In the genomic region with DNA sequence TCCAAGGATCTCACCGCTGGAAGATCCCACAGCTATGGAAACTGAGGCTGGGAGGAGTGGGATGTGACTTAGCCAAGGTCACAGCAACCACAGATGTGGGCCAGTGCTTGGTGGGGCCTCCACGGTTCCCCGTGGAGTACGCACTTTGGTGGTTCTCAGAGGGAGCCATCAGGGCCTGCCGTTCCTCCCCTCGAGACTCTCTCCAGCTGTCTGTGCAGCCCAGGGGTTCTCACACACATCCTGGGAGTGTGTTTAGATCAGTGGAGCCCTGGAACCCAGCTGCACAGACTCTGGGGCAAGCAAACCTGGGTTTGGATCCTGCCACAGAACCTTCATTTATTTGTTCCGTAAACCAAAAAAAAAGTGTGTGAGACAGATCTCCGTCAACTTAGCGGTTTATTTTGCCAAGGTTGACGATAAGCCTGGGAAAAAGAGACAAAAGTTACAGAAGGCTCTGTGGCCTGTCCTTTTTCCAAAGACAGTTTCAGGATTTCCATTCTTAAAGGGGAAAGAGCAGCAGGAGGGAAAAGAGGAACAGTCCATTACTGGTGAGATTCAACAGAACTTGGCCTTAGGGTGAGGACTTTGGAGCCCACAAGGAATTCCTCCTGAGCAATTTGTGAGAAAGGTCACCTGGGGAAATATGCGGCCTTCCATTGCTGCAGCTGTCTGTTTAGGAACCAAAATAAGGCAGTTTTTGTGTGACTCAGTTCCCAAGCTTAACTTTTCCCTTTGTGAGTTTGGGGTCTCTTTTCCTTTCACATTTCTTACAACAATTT, we compare ENCODE assay signal across 19 cellular contexts. TPM values are rescaled to one million over a fixed set of nuclear protein-coding genes. Genes with fewer than 3 reads are reported as not detected.
A peak's percentile ranks its signal among the peaks of the same experiment; 100 is the strongest.
DNase-seq lines count a peak whose midpoint lies in the region; ATAC-seq and TF ChIP-seq lines count a peak whose summit lies in the region.
"Had no signal": no experiment of that assay in that cellular context is flagged by ENCODE, and none has a peak within 500 bp of the region (broad histone marks: within the 10 kb centered on the region; RNA-seq: fewer than 3 reads in every experiment).

No MANE protein-coding gene starts in this region.

- no peak; the same call in 1 of the 2 replicates for ATAC-seq in Panc1
- peak in 1 of 2 donors; percentile 33 for ATAC-seq in right cardiac atrium
- ATAC-seq in GM21529 (IDR thresholded peaks at IDR 0.05; ENCODE audit: unreplicated experiment): no peak
- no peak for ATAC-seq in CD4-positive, alpha-beta T cell (ENCODE audit: poor library complexity)

- no peaks in the 10 kb centered on the region for H3K9me3 Mint-ChIP-seq in CD4-positive, alpha-beta memory T cell
- H3K9me3 Mint-ChIP-seq in CD4-positive, alpha-beta T cell: no peaks in the 10 kb centered on the region
- H3K9me3 Mint-ChIP-seq: CD8-positive, alpha-beta memory T cell; T-helper 2 cell treated with Interferon-gamma antibody and Interleukin-4, amounts not matched to agents 5 μg/mL and 100 μg/mL, for 36 hours had no signal

- no peak overlapping the region for H3K27ac Mint-ChIP-seq in CD4-positive, alpha-beta memory T cell
- H3K27ac Mint-ChIP-seq in CD4-positive, alpha-beta T cell: no peak overlapping the region
- H3K27ac Mint-ChIP-seq: T-helper 2 cell treated with Interferon-gamma antibody and Interleukin-4, amounts not matched to agents 5 μg/mL and 100 μg/mL, for 36 hours had no signal

- POLR2A ChIA-PET in Panc1 (lab: Charles Lee): interaction anchor here (0.6 kb wide), 2 partner anchors 23 to 34 kb away, joined by 3 to 5 read pairs; no protein-coding TSS in a partner anchor
- POLR2A ChIA-PET in CD4-positive, alpha-beta memory T cell (lab: Charles Lee; ENCODE audit: partially characterized antibody): no interaction called here
- POLR2A ChIA-PET in CD4-positive, alpha-beta T cell (lab: Charles Lee): no interaction called here

- H3K4me1 ChIP-seq in Panc1 (ENCODE audit: control insufficient read depth, insufficient read depth, low read length) (peaks cover 30% of the 10 kb centered on the region), right cardiac atrium (ENCODE audit: control insufficient read depth, insufficient read depth, low read length) (peaks cover 6% of the 10 kb centered on the region), trophoblast cell (ENCODE audit: control insufficient read depth in 1 of 2, insufficient read depth in 2 of 2, low read length in 2 of 2) (peaks cover 31 to 39% of the 10 kb centered on the region in 2 experiments)
- H3K4me1 ChIP-seq in CD4-positive, alpha-beta memory T cell (ENCODE audit: insufficient read depth, low read length): no peaks in the 10 kb centered on the region

- peak overlapping the region; percentile 81 for H2AK5ac ChIP-seq in trophoblast cell (ENCODE audit: low read length)

- H4K91ac ChIP-seq in trophoblast cell (ENCODE audit: low read depth, low read length): peak overlapping the region; percentile 99

- TF ChIP-seq CTCF in Panc1 (IDR thresholded peaks at IDR 0.05): no peak
- no peak for TF ChIP-seq CTCF in CD4-positive, alpha-beta T cell (IDR thresholded peaks at IDR 0.05)

- H3K27me3 ChIP-seq in Panc1 (ENCODE audit: control insufficient read depth, insufficient read depth, low read length) (no peaks in the 10 kb centered on the region), right cardiac atrium (ENCODE audit: control insufficient read depth, insufficient read depth) (no peaks in the 10 kb centered on the region), trophoblast cell (ENCODE audit: insufficient read depth, low read length) (no peaks in the 10 kb centered on the region)
- no peaks in the 10 kb centered on the region for H3K27me3 ChIP-seq in CD4-positive, alpha-beta memory T cell (ENCODE audit: insufficient read depth, low read length)
- H3K27me3 ChIP-seq in CD4-positive, alpha-beta T cell (ENCODE audit: control insufficient read depth, insufficient read depth, low read length): no peaks in the 10 kb centered on the region
- H3K27me3 ChIP-seq: dorsolateral prefrontal cortex had no signal

- no peak overlapping the region for H3K4me3 Mint-ChIP-seq in CD4-positive, alpha-beta memory T cell
- no peak overlapping the region for H3K4me3 Mint-ChIP-seq in CD4-positive, alpha-beta T cell
- H3K4me3 Mint-ChIP-seq: CD8-positive, alpha-beta memory T cell; T-helper 2 cell treated with Interferon-gamma antibody and Interleukin-4, amounts not matched to agents 5 μg/mL and 100 μg/mL, for 36 hours had no signal

- H4K12ac ChIP-seq in trophoblast cell (ENCODE audit: low read depth, low read length): peak overlapping the region; percentile 82

- H3K36me3 Mint-ChIP-seq in CD4-positive, alpha-beta memory T cell: no peaks in the 10 kb centered on the region
- H3K36me3 Mint-ChIP-seq in CD4-positive, alpha-beta T cell (ENCODE audit: low read depth): no peaks in the 10 kb centered on the region

- H3K79me2 ChIP-seq in trophoblast cell (ENCODE audit: control insufficient read depth, insufficient read depth, low read length, poor library complexity): peaks cover 12% of the 10 kb centered on the region

- BruUV-seq in Panc1 (replicated peaks; lab: Mats Ljungman, UMichigan): no TSS peak

- 54% methylated on average over 11 of the region's 11 CpGs for WGBS in right cardiac atrium
- no CpG with 5 or more reads among the region's 11 CpGs for WGBS in trophoblast cell (ENCODE audit: extremely low coverage, insufficient coverage, insufficient read length)

- no peaks in the 10 kb centered on the region for H3K9me3 ChIP-seq in Panc1 (ENCODE audit: control insufficient read depth, insufficient read depth, low read depth, low read length)
- no peaks in the 10 kb centered on the region for H3K9me3 ChIP-seq in right cardiac atrium (ENCODE audit: control insufficient read depth, low read length)
- H3K9me3 ChIP-seq in trophoblast cell (ENCODE audit: insufficient read depth, low read depth, low read length): no peaks in the 10 kb centered on the region
- no peaks in the 10 kb centered on the region for H3K9me3 ChIP-seq in CD4-positive, alpha-beta memory T cell (ENCODE audit: control insufficient read depth in 1 of 2, low read length in 2 of 2)
- H3K9me3 ChIP-seq in CD4-positive, alpha-beta T cell (ENCODE audit: control insufficient read depth, low read length): no peaks in the 10 kb centered on the region

- peak overlapping the region; percentile 99 for H2BK120ac ChIP-seq in trophoblast cell (ENCODE audit: insufficient read depth, low read length, poor library complexity)

- no peaks in the 10 kb centered on the region for H3K27me3 Mint-ChIP-seq in CD4-positive, alpha-beta memory T cell
- H3K27me3 Mint-ChIP-seq in CD4-positive, alpha-beta T cell: no peaks in the 10 kb centered on the region

- peak overlapping the region; percentile 73 for H3K4ac ChIP-seq in trophoblast cell (ENCODE audit: low read depth, low read length)

- peak overlapping the region; percentile 98 for H3K18ac ChIP-seq in trophoblast cell (ENCODE audit: low read length)

- H3K4me3 ChIP-seq in Panc1 (ENCODE audit: low read depth in 2 of 2, low read length in 2 of 2): no peak overlapping the region
- H3K4me3 ChIP-seq in right cardiac atrium (ENCODE audit: low read length): no peak overlapping the region
- no peak overlapping the region for H3K4me3 ChIP-seq in trophoblast cell (ENCODE audit: low read depth, low read length)
- no peak overlapping the region for H3K4me3 ChIP-seq in CD4-positive, alpha-beta memory T cell (ENCODE audit: low read length in 2 of 2)
- H3K4me3 ChIP-seq: dorsolateral prefrontal cortex had no signal

- peak overlapping the region; percentile 93 for H3K14ac ChIP-seq in trophoblast cell (ENCODE audit: low read length)

- H3K36me3 ChIP-seq in Panc1 (ENCODE audit: control insufficient read depth, insufficient read depth, low read length) (no peaks in the 10 kb centered on the region), trophoblast cell (ENCODE audit: control insufficient read depth in 1 of 2, insufficient read depth in 2 of 2, low read length in 2 of 2) (no peaks in the 10 kb centered on the region)
- H3K36me3 ChIP-seq in CD4-positive, alpha-beta memory T cell (ENCODE audit: insufficient read depth, low read length): no peaks in the 10 kb centered on the region

- H3K4me2 ChIP-seq in trophoblast cell (ENCODE audit: low read length): peak overlapping the region; percentile 20

- no peaks in the 10 kb centered on the region for H3K4me1 Mint-ChIP-seq in CD4-positive, alpha-beta memory T cell
- no peaks in the 10 kb centered on the region for H3K4me1 Mint-ChIP-seq in CD4-positive, alpha-beta T cell (ENCODE audit: low read depth)
- H3K4me1 Mint-ChIP-seq: CD8-positive, alpha-beta memory T cell had no signal

- peak overlapping the region; percentile 76 for H2AFZ ChIP-seq in trophoblast cell (ENCODE audit: insufficient read depth, low read length, poor library complexity)

- H3K27ac ChIP-seq in Panc1 (ENCODE audit: low read length) (peak overlapping the region; percentile 68), right cardiac atrium (ENCODE audit: low read length) (peak overlapping the region; percentile 82), trophoblast cell (ENCODE audit: low read depth, low read length) (peak overlapping the region; percentile 99)
- H3K27ac ChIP-seq in CD4-positive, alpha-beta memory T cell (ENCODE audit: low read depth, low read length): no peak overlapping the region
- no peak overlapping the region for H3K27ac ChIP-seq in CD4-positive, alpha-beta T cell (ENCODE audit: low read depth, low read length)
- H3K27ac ChIP-seq: dorsolateral prefrontal cortex had no signal

- H2BK12ac ChIP-seq in trophoblast cell (ENCODE audit: low read length): peak overlapping the region; percentile 96

- DNase-seq in ELF-1 (ENCODE audit: low read depth, low spot score): peak; percentile 73
- no peak for DNase-seq in Panc1 (ENCODE audit: low read depth, low spot score)
- DNase-seq in right cardiac atrium: no peak
- peak; percentile 92 to 94 for DNase-seq in trophoblast cell
- no peak for DNase-seq in stimulated activated CD4-positive, alpha-beta T cell treated with anti-CD3 and anti-CD28 coated beads, Interleukin-2, amount 100 ng/mL, for 24 hours
- DNase-seq in CD4-positive, alpha-beta memory T cell: no peak
- DNase-seq in CD4-positive, alpha-beta T cell: no peak
- DNase-seq: ACHN; activated CD4-positive, CD25-positive, alpha-beta regulatory T cell treated with anti-CD3 and anti-CD28 coated beads, Interleukin-2, amount 50 U/mL, for 72 hours; activated naive CD4-positive, alpha-beta T cell treated with Interleukin-2 at 50 U/mL for 16 hours; CD8-positive, alpha-beta memory T cell; dorsolateral prefrontal cortex; HCEC 1CT; NCI-H2171; stimulated activated naive CD4-positive, alpha-beta T cell had no signal

- H3K9ac ChIP-seq in trophoblast cell (ENCODE audit: low read length): no peak overlapping the region

- peak overlapping the region; percentile 99 for H2BK5ac ChIP-seq in trophoblast cell (ENCODE audit: low read depth, low read length, poor library complexity)

- CTCF ChIA-PET in Panc1 (lab: Charles Lee): no interaction called here
- CTCF ChIA-PET in CD4-positive, alpha-beta memory T cell (lab: Charles Lee; ENCODE audit: partially characterized antibody): interaction anchor here (1.3 kb wide), 2 partner anchors 34 to 110 kb away, joined by 3 read pairs; partner anchors contain the start of gene AARS2
- CTCF ChIA-PET in CD4-positive, alpha-beta T cell (lab: Charles Lee): no interaction called here

- H3K79me1 ChIP-seq in trophoblast cell (ENCODE audit: low read length): peaks cover 45% of the 10 kb centered on the region

- in situ Hi-C loops in Panc1 (cut with HindIII; ENCODE audit: low pct_unique_long_range_greater_than_20kb, low sequenced_read_pairs): no loop called here

- H3K23ac ChIP-seq in trophoblast cell (ENCODE audit: low read length): no peak overlapping the region

- intact Hi-C loops in Panc1 (cut with micrococcal nuclease; ENCODE audit: unreplicated experiment) (no loop called here), right cardiac atrium (cut with DNase I) (no loop called here)
- intact Hi-C loops in CD4-positive, alpha-beta memory T cell (cut with micrococcal nuclease): no loop called here
- intact Hi-C loops in CD4-positive, alpha-beta T cell (cut with DNase I, micrococcal nuclease): no loop called here

- peak overlapping the region; percentile 87 for H4K8ac ChIP-seq in trophoblast cell (ENCODE audit: low read depth, low read length)

RNA-seq across cellular contexts. Expression of gene MYMX, which starts 13.6 kb away (rescaled TPM):
- total RNA-seq in Panc1 (2021; ENCODE audit: unreplicated experiment) (1.8 TPM), right cardiac atrium (1 to 10 TPM in 1 of 4 donors, under 1 TPM in 3; 0.54 to 2.3 (median 0.77) TPM)
- polyA plus RNA-seq in Panc1 (2012; ENCODE audit: insufficient read length): 1.9 TPM
- 0.88 TPM for polyA plus RNA-seq in right cardiac atrium
- 0.37 and 0.41 TPM in 2 replicates for polyA plus RNA-seq in trophoblast cell (2013)
- total RNA-seq in CD4-positive, alpha-beta memory T cell: not detected
- not detected for polyA plus RNA-seq in CD4-positive, alpha-beta memory T cell
- total RNA-seq in CD4-positive, alpha-beta T cell: not detected
- total RNA-seq: CD8-positive, alpha-beta memory T cell; dorsolateral prefrontal cortex; fibroblast of lung had no signal
- polyA plus RNA-seq: CD8-positive, alpha-beta memory T cell; fibroblast of lung; neural cell had no signal

RNA-seq across cellular contexts. Expression of gene SLC29A1, which starts 20.2 kb away (rescaled TPM):
- total RNA-seq in Panc1 (2021; ENCODE audit: unreplicated experiment) (263 TPM), right cardiac atrium (100 to 1,000 TPM; 129 to 177 (median 144) TPM)
- polyA plus RNA-seq in Panc1 (2012; ENCODE audit: insufficient read length): 313 TPM
- polyA plus RNA-seq in right cardiac atrium: 63.2 TPM
- polyA plus RNA-seq in trophoblast cell (2013): 99.2 and 101 TPM in 2 replicates
- 1 to 10 TPM; 2.1 to 3.1 TPM for total RNA-seq in CD4-positive, alpha-beta memory T cell
- 1 to 10 TPM; 3.4 to 3.7 TPM for polyA plus RNA-seq in CD4-positive, alpha-beta memory T cell
- total RNA-seq in CD4-positive, alpha-beta T cell: 1 to 10 TPM in 1 of 2 experiments, under 1 TPM in 1; 0.67 to 1.3 TPM

RNA-seq across cellular contexts. Expression of gene HSP90AB1, which starts 43.7 kb away (rescaled TPM):
- 1,253 TPM for total RNA-seq in Panc1 (2021; ENCODE audit: unreplicated experiment)
- 799 TPM for polyA plus RNA-seq in Panc1 (2012; ENCODE audit: insufficient read length)
- total RNA-seq in right cardiac atrium: 100 to 1,000 TPM; 677 to 993 (median 871) TPM
- 586 TPM for polyA plus RNA-seq in right cardiac atrium
- polyA plus RNA-seq in trophoblast cell (2013): 916 and 940 TPM in 2 replicates
- 100 to 1,000 TPM; 303 to 324 TPM for total RNA-seq in CD4-positive, alpha-beta memory T cell
- polyA plus RNA-seq in CD4-positive, alpha-beta memory T cell: 100 to 1,000 TPM; 384 to 432 TPM
- 100 to 1,000 TPM; 401 to 405 TPM for total RNA-seq in CD4-positive, alpha-beta T cell

RNA-seq across cellular contexts. Expression of gene CAPN11, which starts 44.5 kb away (rescaled TPM):
- total RNA-seq in Panc1 (2021; ENCODE audit: unreplicated experiment) (1.2 TPM), right cardiac atrium (under 1 TPM in 1 of 4 donors, not detected in 3; 0.38 TPM)
- 0.85 TPM for polyA plus RNA-seq in Panc1 (2012; ENCODE audit: insufficient read length)
- polyA plus RNA-seq in right cardiac atrium: 0.27 TPM
- 0.06 and 0.07 TPM in 2 replicates for polyA plus RNA-seq in trophoblast cell (2013)
- not detected for total RNA-seq in CD4-positive, alpha-beta memory T cell
- not detected for polyA plus RNA-seq in CD4-positive, alpha-beta memory T cell
- total RNA-seq in CD4-positive, alpha-beta T cell: 1 to 10 TPM; 1.3 to 1.5 TPM
- total RNA-seq: CD8-positive, alpha-beta memory T cell; fibroblast of lung had no signal
- polyA plus RNA-seq: CD8-positive, alpha-beta memory T cell; fibroblast of lung; neural cell had no signal

RNA-seq across cellular contexts. Expression of gene SLC35B2, which starts 54.2 kb away (rescaled TPM):
- 105 TPM for total RNA-seq in Panc1 (2021; ENCODE audit: unreplicated experiment)
- 114 TPM for polyA plus RNA-seq in Panc1 (2012; ENCODE audit: insufficient read length)
- 10 to 100 TPM; 21.0 to 25.2 (median 23.0) TPM for total RNA-seq in right cardiac atrium
- polyA plus RNA-seq in right cardiac atrium: 15.8 TPM
- polyA plus RNA-seq in trophoblast cell (2013): 48.9 and 52.5 TPM in 2 replicates
- 10 to 100 TPM; 20.7 to 20.9 TPM for total RNA-seq in CD4-positive, alpha-beta memory T cell
- 10 to 100 TPM; 41.6 to 65.3 TPM for polyA plus RNA-seq in CD4-positive, alpha-beta memory T cell
- total RNA-seq in CD4-positive, alpha-beta T cell: 1 to 10 TPM; 6.4 to 7.0 TPM

Comparison
In these comparisons a context has a peak if more than half of its experiments do, and no peak if none do; other contexts are left out.
1. DNase-seq: peak in ELF-1 (single experiment) and trophoblast cell (2 of 2); none in Panc1 (single experiment), right cardiac atrium (0 of 3), stimulated activated CD4-positive, alpha-beta T cell treated with anti-CD3 and anti-CD28 coated beads, Interleukin-2, amount 100 ng/mL, for 24 hours (0 of 2), CD4-positive, alpha-beta memory T cell (0 of 5) and CD4-positive, alpha-beta T cell (0 of 10).
2. H3K27ac ChIP-seq: peak in Panc1 (single experiment), right cardiac atrium (single experiment) and trophoblast cell (single experiment); none in CD4-positive, alpha-beta memory T cell (single experiment) and CD4-positive, alpha-beta T cell (single experiment).
3. RNA of gene SLC29A1, which starts 20.2 kb away (total RNA-seq): 263 TPM in Panc1 (single experiment) and 129 to 177 TPM in right cardiac atrium; 2.1 to 3.1 TPM in CD4-positive, alpha-beta memory T cell and 0.67 to 1.3 TPM in CD4-positive, alpha-beta T cell; every median in the first group is over 10 times any median in the second.